Comparison of ENCODE assay signal across 21 cellular contexts in the genomic region with DNA sequence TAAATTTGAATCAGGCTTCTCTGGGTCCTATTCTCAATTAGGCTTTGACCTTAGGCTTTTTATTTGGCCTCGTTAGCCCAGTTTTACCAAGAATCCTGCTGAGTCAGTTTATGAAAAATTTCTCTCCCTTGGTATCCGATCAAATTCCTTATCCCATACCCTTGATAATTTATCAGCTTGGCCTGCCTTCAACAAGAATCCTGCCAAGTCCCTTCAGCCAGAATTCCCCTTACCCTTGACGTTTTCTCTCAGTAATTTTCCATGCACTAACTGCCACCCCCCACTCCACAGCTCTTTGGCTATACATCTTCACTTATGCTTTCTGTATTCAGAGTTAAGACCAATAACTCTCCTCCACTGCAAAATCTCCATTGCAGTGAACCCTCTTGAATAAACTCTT.
"Had no signal": no experiment of that assay in that cellular context is flagged by ENCODE, and none has a peak within 500 bp of the region (broad histone marks: within the 10 kb centered on the region; RNA-seq: fewer than 3 reads in every experiment).

No MANE protein-coding gene starts in this region.

- ATAC-seq: activated CD8-positive, alpha-beta memory T cell treated with anti-CD3 and anti-CD28 coated beads, Interleukin-2, amount 10 ng/mL, durations not matched to agents 7 days and 5 days; activated T-helper 17 cell treated with anti-CD3 and anti-CD28 coated beads, Interleukin-2, amount 50 U/mL, for 72 hours had no signal

- H3K4me3 ChIP-seq: ascending aorta had no signal

- DNase-seq: activated B cell treated with CpG ODN at 0.5 μM for 24 hours; activated CD4-positive, alpha-beta T cell treated with anti-CD3 and anti-CD28 coated beads for 1 hour; activated CD4-positive, alpha-beta T cell treated with anti-CD3 and anti-CD28 coated beads, Interleukin-2, amount 10 ng/mL, durations not matched to agents 24 days and 14 days; activated CD4-positive, alpha-beta T cell treated with anti-CD3 and anti-CD28 coated beads, Interleukin-2, amount 50 U/mL, for 48 hours; activated CD8-positive, alpha-beta memory T cell treated with anti-CD3 and anti-CD28 coated beads, Interleukin-2, amount 10 ng/mL, durations not matched to agents 7 days and 5 days; activated gamma-delta T cell; activated naive CD4-positive, alpha-beta T cell treated with anti-CD3 and anti-CD28 coated beads, Interleukin-2, amount 10 ng/mL, durations not matched to agents 7 days and 5 days; activated naive CD8-positive, alpha-beta T cell treated with anti-CD3 and anti-CD28 coated beads for 36 hours; activated T-cell treated with anti-CD3 and anti-CD28 coated beads, Interleukin-2, amount 50 U/mL, for 48 hours; IMR-90; Kasumi-1; KBM-7; NCI-H1105 treated with DMSO at 0.1 percent for 48 hours; NCI-H1436 treated with DMSO at 0.1 percent for 48 hours; NCI-H187; NCI-H2081; NCI-H524; SIG-M5; SK-N-SH had no signal
